Comparison of ENCODE assay signal across 8 cellular contexts in the genomic region with DNA sequence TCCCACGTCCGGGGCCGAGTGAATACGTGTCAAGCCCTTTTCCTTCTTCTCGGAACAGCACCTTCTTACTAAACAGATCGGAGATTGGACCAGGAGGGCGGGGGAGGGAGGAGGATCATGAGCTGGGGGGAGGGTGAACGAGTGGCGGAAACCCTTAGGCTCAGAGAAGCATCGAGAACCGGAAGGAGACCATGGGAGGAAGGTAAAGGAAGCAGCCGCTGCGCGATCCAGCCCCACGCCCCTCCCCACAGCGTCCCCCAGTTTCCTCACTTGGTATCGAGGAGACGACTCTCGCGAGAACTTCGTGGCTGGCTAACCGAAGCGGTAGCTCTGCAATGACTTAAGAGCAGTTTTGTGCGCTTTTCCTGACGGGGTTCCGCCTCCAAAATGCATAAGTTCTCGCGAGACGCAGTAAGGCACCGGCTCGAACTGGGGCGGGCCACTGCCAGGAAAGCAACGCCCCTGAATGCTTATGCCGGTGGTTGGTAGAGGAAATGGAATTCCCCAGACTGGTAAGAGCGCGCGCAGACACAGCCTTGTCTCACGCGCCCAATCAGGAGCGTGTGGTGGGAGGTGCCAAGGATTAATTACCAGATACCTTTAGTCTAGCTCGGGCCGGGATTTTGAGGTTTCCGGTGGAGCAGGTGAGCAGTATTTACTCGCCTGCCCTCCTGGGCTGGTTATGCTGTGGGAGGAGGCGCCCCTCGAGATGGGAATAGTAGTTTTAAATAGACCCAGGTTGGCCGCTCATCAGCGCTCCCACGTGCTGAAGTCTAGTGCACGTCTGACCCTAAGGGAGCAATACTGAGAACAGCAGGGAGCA. TPM values are rescaled to one million over a fixed set of nuclear protein-coding genes. Genes with fewer than 3 reads are reported as not detected.
DNase-seq lines count a peak whose midpoint lies in the region; ATAC-seq and TF ChIP-seq lines count a peak whose summit lies in the region.

No MANE protein-coding gene starts in this region.

- peaks cover 59% of the 10 kb centered on the region for H3K79me2 ChIP-seq in osteoblast (ENCODE audit: insufficient read depth, low read length)

- H3K4me2 ChIP-seq in osteoblast (ENCODE audit: insufficient read depth, low read length), result peak overlapping the region; percentile 97

- peak overlapping the region; percentile 94 for H2AFZ ChIP-seq in osteoblast (ENCODE audit: low read length)

- peak overlapping the region; percentile 96 for H3K27ac ChIP-seq in osteoblast (ENCODE audit: low read depth, low read length)
- H3K27ac ChIP-seq in thoracic aorta, result peak overlapping the region; percentile 98 to 100

- H3K36me3 Mint-ChIP-seq in activated naive CD8-positive, alpha-beta T cell treated with anti-CD3 and anti-CD28 coated beads, Interleukin-2, amount 10 ng/mL, durations not matched to agents 7 days and 5 days, result peaks cover 11% of the 10 kb centered on the region

- H4K20me1 ChIP-seq in osteoblast (ENCODE audit: insufficient read depth, low read length), result peaks cover 33% of the 10 kb centered on the region

- peaks cover 23% of the 10 kb centered on the region for H3K4me1 Mint-ChIP-seq in activated naive CD8-positive, alpha-beta T cell treated with anti-CD3 and anti-CD28 coated beads, Interleukin-2, amount 10 ng/mL, durations not matched to agents 7 days and 5 days

- H3K9me3 ChIP-seq in osteoblast (ENCODE audit: low read depth, low read length) (no peaks in the 10 kb centered on the region), thoracic aorta (no peaks in the 10 kb centered on the region)

- H3K4me1 ChIP-seq in osteoblast (ENCODE audit: insufficient read depth, low read length) (peaks cover 27% of the 10 kb centered on the region), thoracic aorta (ENCODE audit: control insufficient read depth in 1 of 2, low read depth in 2 of 2) (peaks cover 7 to 26% of the 10 kb centered on the region in 2 donors)

- no peak overlapping the region for H3K4me3 Mint-ChIP-seq in activated naive CD8-positive, alpha-beta T cell treated with anti-CD3 and anti-CD28 coated beads, Interleukin-2, amount 10 ng/mL, durations not matched to agents 7 days and 5 days

- peaks cover 8% of the 10 kb centered on the region for H3K36me3 ChIP-seq in osteoblast (ENCODE audit: insufficient read depth, low read length)
- H3K36me3 ChIP-seq in thoracic aorta, result no peaks in the 10 kb centered on the region

- H3K27me3 Mint-ChIP-seq in activated naive CD8-positive, alpha-beta T cell treated with anti-CD3 and anti-CD28 coated beads, Interleukin-2, amount 10 ng/mL, durations not matched to agents 7 days and 5 days, result no peaks in the 10 kb centered on the region

- H3K27ac Mint-ChIP-seq in activated naive CD8-positive, alpha-beta T cell treated with anti-CD3 and anti-CD28 coated beads, Interleukin-2, amount 10 ng/mL, durations not matched to agents 7 days and 5 days, result no peak overlapping the region

- TF ChIP-seq CTCF in GM12864 (IDR thresholded peaks at IDR 0.05; ENCODE audit: low read depth, low read length, missing control alignments), result peak; percentile 2
- no peak for TF ChIP-seq CTCF in osteoblast (IDR thresholded peaks at IDR 0.05; ENCODE audit: extremely low read depth, low read depth, low read length)
- no peak for TF ChIP-seq CTCF in thoracic aorta (IDR thresholded peaks at IDR 0.05)

- no peaks in the 10 kb centered on the region for H3K9me3 Mint-ChIP-seq in activated naive CD8-positive, alpha-beta T cell treated with anti-CD3 and anti-CD28 coated beads, Interleukin-2, amount 10 ng/mL, durations not matched to agents 7 days and 5 days

- peak; percentile 100 for DNase-seq in GM12864 (ENCODE audit: low read depth)
- peak; percentile 95 for DNase-seq in NCI-H1105 (lab: John Stamatoyannopoulos, UW)
- DNase-seq in activated naive CD8-positive, alpha-beta T cell treated with anti-CD3 and anti-CD28 coated beads, Interleukin-2, amount 10 ng/mL, durations not matched to agents 7 days and 5 days, result peak; percentile 91
- peak; percentile 85 to 100 (median 97) for DNase-seq in head of caudate nucleus
- peak; percentile 90 for DNase-seq in osteoblast (ENCODE audit: insufficient read length, low spot score, missing footprints)
- peak; percentile 98 for DNase-seq in thoracic aorta (ENCODE audit: low spot score)

- peak; percentile 86 for ATAC-seq in HG02642 (IDR thresholded peaks at IDR 0.05; ENCODE audit: poor library complexity, unreplicated experiment)
- peak; percentile 88 for ATAC-seq in SK-N-SH treated with all-trans-retinoic acid at 6 μM for 48 hours
- peak; percentile 73 for ATAC-seq in activated naive CD8-positive, alpha-beta T cell treated with anti-CD3 and anti-CD28 coated beads, Interleukin-2, amount 10 ng/mL, durations not matched to agents 7 days and 5 days (ENCODE audit: low read depth)
- ATAC-seq in thoracic aorta (ENCODE audit: insufficient number of reproducible peaks, low FRiP score, low read depth), result peak; percentile 74

- no peaks in the 10 kb centered on the region for H3K27me3 ChIP-seq in osteoblast (ENCODE audit: insufficient read depth, low read length)
- no peaks in the 10 kb centered on the region for H3K27me3 ChIP-seq in thoracic aorta (replicated peaks; ENCODE audit: insufficient read depth)

- intact Hi-C loops in head of caudate nucleus (cut with DNase I), result loop anchor here (2.0 to 5.0 kb wide), 3 partner anchors 41 to 326 kb away; a partner anchor contains a TSS

- POLR2A ChIA-PET in activated naive CD8-positive, alpha-beta T cell treated with anti-CD3 and anti-CD28 coated beads, Interleukin-2, amount 10 ng/mL, durations not matched to agents 7 days and 5 days (lab: Charles Lee), result interaction anchor here (0.6 to 8.2 kb wide), 29 partner anchors 9 to 483 kb away, joined by 3 to 226 read pairs (median 4); a partner anchor contains a TSS

- H3K4me3 ChIP-seq in GM12864 (ENCODE audit: low read depth, low read length) (peak overlapping the region; percentile 93), osteoblast (ENCODE audit: insufficient read depth, low read length) (peak overlapping the region; percentile 95), thoracic aorta (peak overlapping the region; percentile 88)

TF ChIP-seq in SK-N-SH treated with all-trans-retinoic acid at 6 μM for 48 hours, 23 proteins besides CTCF, POLR2A, EP300 and RAD21 (continues in another document):
- 0 out of 2 replicates have a peak, but pooled peaks have one; percentile 2 for TF ChIP-seq ZNF70 (CRISPR knock-in tag; IDR thresholded peaks at IDR 0.05)
- no peak for TF ChIP-seq ISL1 (CRISPR knock-in tag; IDR thresholded peaks at IDR 0.05)
- no peak for TF ChIP-seq ZFP3 (CRISPR knock-in tag; IDR thresholded peaks at IDR 0.05)
- TF ChIP-seq TOX (CRISPR knock-in tag; IDR thresholded peaks at IDR 0.05; ENCODE audit: borderline replicate concordance), result no peak
- TF ChIP-seq, protein P1, sequence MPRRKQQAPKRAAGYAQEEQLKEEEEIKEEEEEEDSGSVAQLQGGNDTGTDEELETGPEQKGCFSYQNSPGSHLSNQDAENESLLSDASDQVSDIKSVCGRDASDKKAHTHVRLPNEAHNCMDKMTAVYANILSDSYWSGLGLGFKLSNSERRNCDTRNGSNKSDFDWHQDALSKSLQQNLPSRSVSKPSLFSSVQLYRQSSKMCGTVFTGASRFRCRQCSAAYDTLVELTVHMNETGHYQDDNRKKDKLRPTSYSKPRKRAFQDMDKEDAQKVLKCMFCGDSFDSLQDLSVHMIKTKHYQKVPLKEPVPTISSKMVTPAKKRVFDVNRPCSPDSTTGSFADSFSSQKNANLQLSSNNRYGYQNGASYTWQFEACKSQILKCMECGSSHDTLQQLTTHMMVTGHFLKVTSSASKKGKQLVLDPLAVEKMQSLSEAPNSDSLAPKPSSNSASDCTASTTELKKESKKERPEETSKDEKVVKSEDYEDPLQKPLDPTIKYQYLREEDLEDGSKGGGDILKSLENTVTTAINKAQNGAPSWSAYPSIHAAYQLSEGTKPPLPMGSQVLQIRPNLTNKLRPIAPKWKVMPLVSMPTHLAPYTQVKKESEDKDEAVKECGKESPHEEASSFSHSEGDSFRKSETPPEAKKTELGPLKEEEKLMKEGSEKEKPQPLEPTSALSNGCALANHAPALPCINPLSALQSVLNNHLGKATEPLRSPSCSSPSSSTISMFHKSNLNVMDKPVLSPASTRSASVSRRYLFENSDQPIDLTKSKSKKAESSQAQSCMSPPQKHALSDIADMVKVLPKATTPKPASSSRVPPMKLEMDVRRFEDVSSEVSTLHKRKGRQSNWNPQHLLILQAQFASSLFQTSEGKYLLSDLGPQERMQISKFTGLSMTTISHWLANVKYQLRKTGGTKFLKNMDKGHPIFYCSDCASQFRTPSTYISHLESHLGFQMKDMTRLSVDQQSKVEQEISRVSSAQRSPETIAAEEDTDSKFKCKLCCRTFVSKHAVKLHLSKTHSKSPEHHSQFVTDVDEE (CRISPR knock-in tag; IDR thresholded peaks at IDR 0.05), result no peak
- TF ChIP-seq ZC3H10 (CRISPR knock-in tag; IDR thresholded peaks at IDR 0.05), result no peak
- TF ChIP-seq, protein P2, sequence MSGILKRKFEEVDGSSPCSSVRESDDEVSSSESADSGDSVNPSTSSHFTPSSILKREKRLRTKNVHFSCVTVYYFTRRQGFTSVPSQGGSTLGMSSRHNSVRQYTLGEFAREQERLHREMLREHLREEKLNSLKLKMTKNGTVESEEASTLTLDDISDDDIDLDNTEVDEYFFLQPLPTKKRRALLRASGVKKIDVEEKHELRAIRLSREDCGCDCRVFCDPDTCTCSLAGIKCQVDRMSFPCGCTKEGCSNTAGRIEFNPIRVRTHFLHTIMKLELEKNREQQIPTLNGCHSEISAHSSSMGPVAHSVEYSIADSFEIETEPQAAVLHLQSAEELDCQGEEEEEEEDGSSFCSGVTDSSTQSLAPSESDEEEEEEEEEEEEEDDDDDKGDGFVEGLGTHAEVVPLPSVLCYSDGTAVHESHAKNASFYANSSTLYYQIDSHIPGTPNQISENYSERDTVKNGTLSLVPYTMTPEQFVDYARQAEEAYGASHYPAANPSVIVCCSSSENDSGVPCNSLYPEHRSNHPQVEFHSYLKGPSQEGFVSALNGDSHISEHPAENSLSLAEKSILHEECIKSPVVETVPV (CRISPR knock-in tag; IDR thresholded peaks at IDR 0.05), result no peak
- TF ChIP-seq RARB (CRISPR knock-in tag; IDR thresholded peaks at IDR 0.05), result no peak

RNA-seq across cellular contexts. Expression of a gene that starts 0.5 kb away (rescaled TPM):
- total RNA-seq in activated naive CD8-positive, alpha-beta T cell treated with anti-CD3 and anti-CD28 coated beads, Interleukin-2, amount 10 ng/mL, durations not matched to agents 7 days and 5 days, result 100 to 1,000 TPM; 376 to 380 TPM
- total RNA-seq in osteoblast (390 and 426 TPM in 2 replicates), thoracic aorta (100 to 1,000 TPM; 245 to 376 TPM)

RNA-seq across cellular contexts. Expression of a gene that starts 40.9 kb away (rescaled TPM):
- total RNA-seq in activated naive CD8-positive, alpha-beta T cell treated with anti-CD3 and anti-CD28 coated beads, Interleukin-2, amount 10 ng/mL, durations not matched to agents 7 days and 5 days, result 10 to 100 TPM; 25.2 to 28.5 TPM
- total RNA-seq in osteoblast (25.6 and 26.4 TPM in 2 replicates), thoracic aorta (10 to 100 TPM in 1 of 2 donors, 1 to 10 TPM in 1; 4.9 to 10.2 TPM)

Comparison
In these comparisons a context has a peak if more than half of its experiments do, and no peak if none do; other contexts are left out.
1. Peak in every context shown above with its lines: DNase-seq, ATAC-seq, H3K4me3 ChIP-seq and H3K27ac ChIP-seq.